11 cellular contexts compared by ENCODE assay signal in the genomic region with DNA sequence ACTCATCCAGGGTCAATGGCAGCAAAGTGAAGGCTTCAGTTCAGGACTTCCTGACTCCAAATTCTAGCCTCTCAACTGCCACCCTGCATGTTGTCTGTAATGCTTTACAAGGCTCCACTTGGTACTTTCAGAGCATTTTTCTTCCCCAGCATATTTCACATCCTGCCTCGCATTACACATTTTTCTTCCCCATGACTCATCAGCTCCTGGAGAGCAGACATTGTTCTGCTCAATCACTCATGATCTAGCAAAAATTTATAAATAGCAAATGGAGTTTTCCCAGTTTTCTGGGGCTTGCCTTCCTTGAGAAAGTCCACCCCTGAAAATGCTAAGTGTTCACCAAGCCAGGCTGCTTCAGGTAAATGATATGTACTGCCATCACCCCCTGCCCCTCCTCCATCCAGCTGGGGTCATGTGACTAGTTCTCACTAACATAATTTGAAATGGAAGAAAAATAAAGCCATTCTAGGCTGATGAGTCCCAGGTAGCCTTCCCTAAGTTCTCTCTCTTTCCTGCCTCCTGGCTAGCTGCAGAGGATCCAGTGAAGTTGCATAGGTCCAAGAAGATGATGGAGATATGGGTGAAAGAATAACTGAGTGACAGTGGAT.
DNase-seq lines count a peak whose midpoint lies in the region; ATAC-seq and TF ChIP-seq lines count a peak whose summit lies in the region.
"Had no signal": no experiment of that assay in that cellular context is flagged by ENCODE, and none has a peak within 500 bp of the region (broad histone marks: within the 10 kb centered on the region; RNA-seq: fewer than 3 reads in every experiment).

No MANE protein-coding gene starts in this region.

- H3K27me3 ChIP-seq in heart right ventricle = no peaks in the 10 kb centered on the region
- H3K27me3 ChIP-seq: BLaER1 had no signal

- H3K27ac ChIP-seq in heart right ventricle = peak overlapping the region in 8 of 10 donors; percentile 13 to 70 (median 32)
- H3K27ac ChIP-seq: BLaER1 had no signal

- no peak for TF ChIP-seq CTCF in heart right ventricle (IDR thresholded peaks at IDR 0.05)

- H3K36me3 ChIP-seq in heart right ventricle = no peaks in the 10 kb centered on the region
- H3K36me3 ChIP-seq: BLaER1 had no signal

- WGBS in heart right ventricle, 2 donors = 31 to 50% methylated on average over 1 of the region's 1 CpG

- peak in 7 of 8 donors; percentile 37 to 81 (median 58) for ATAC-seq in heart right ventricle
- ATAC-seq in Right ventricle myocardium inferior = no peak
- ATAC-seq in HG03342 (IDR thresholded peaks at IDR 0.05; ENCODE audit: unreplicated experiment) = no peak

- DNase-seq in heart right ventricle (no peak), Right ventricle myocardium inferior (ENCODE audit: missing footprints) (no peak), astrocyte of the hippocampus (ENCODE audit: low read depth, low spot score) (peak; percentile 91), iPS-NIHi11 (ENCODE audit: low spot score) (peak; percentile 42), COLO668 (lab: John Stamatoyannopoulos, UW; ENCODE audit: unreplicated experiment) (no peak)
- no peak for DNase-seq in activated CD4-positive, alpha-beta T cell treated with anti-CD3 and anti-CD28 coated beads, Interleukin-2, amount 50 U/mL, for 4 hours
- DNase-seq in activated effector memory CD4-positive, alpha-beta T cell treated with Interleukin-2 at 50 U/mL for 16 hours = no peak
- DNase-seq: activated CD4-positive, CD25-positive, alpha-beta regulatory T cell treated with anti-CD3 and anti-CD28 coated beads, Interleukin-2, amount 50 U/mL, for 72 hours; NCI-H1105 had no signal

- no peak overlapping the region for H3K4me3 ChIP-seq in heart right ventricle
- H3K4me3 ChIP-seq: BLaER1 had no signal

- intact Hi-C loops in heart right ventricle (cut with DNase I) = no loop called here
- intact Hi-C loops in Right ventricle myocardium inferior (cut with DNase I) = no loop called here

- peaks cover 3 to 32% (median 8%) of the 10 kb centered on the region in 9 donors for H3K4me1 ChIP-seq in heart right ventricle
- H3K4me1 ChIP-seq: BLaER1 had no signal

- H3K9me3 ChIP-seq in heart right ventricle = no peaks in the 10 kb centered on the region
- H3K9me3 ChIP-seq: BLaER1 had no signal

Comparison
In these comparisons a context has a peak if more than half of its experiments do, and no peak if none do; other contexts are left out.
1. ATAC-seq: peak in heart right ventricle (7 of 8); none in Right ventricle myocardium inferior (single experiment) and HG03342 (single experiment).
2. DNase-seq: peak in astrocyte of the hippocampus (single experiment) and iPS-NIHi11 (single experiment); none in heart right ventricle (0 of 2), Right ventricle myocardium inferior (single experiment), COLO668 (single experiment), activated CD4-positive, alpha-beta T cell treated with anti-CD3 and anti-CD28 coated beads, Interleukin-2, amount 50 U/mL, for 4 hours (0 of 2) and activated effector memory CD4-positive, alpha-beta T cell treated with Interleukin-2 at 50 U/mL for 16 hours (single experiment).